Comparison of ENCODE assay signal across 1 cellular context in the genomic region with DNA sequence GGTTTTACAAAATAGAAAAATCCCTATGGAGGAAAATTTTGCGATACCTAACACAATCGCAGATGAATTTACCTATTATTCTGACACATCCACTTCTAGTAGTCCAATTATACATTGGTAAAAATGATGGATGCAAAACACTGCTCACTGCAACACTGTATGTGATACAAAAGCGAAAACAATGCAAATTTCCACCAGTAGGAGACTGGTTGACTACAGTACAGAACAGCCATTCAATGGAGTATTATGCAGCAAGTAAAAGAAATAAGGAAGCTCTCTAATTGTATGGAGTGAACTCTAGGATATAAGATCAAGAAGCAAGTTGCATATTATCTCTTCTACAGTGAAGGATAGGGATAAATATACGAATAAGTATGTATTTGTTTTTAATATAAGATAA.
TF ChIP-seq lines count a peak whose summit lies in the region.

No MANE protein-coding gene starts in this region.

TF ChIP-seq in K562, 482 proteins besides CTCF, POLR2A, EP300 and RAD21:
- TF ChIP-seq ZNF146 (CRISPR knock-in tag; IDR thresholded peaks at IDR 0.05; ENCODE audit: unreplicated experiment) (peak; percentile 70), TAF15 (IDR thresholded peaks at IDR 0.05; ENCODE audit: low read depth, low read length) (no peak), RBM25 (IDR thresholded peaks at IDR 0.05; ENCODE audit: low read depth, low read length, severe bottlenecking) (peak; percentile 22)
